Comparison of ENCODE assay signal across 8 cellular contexts in the genomic region with DNA sequence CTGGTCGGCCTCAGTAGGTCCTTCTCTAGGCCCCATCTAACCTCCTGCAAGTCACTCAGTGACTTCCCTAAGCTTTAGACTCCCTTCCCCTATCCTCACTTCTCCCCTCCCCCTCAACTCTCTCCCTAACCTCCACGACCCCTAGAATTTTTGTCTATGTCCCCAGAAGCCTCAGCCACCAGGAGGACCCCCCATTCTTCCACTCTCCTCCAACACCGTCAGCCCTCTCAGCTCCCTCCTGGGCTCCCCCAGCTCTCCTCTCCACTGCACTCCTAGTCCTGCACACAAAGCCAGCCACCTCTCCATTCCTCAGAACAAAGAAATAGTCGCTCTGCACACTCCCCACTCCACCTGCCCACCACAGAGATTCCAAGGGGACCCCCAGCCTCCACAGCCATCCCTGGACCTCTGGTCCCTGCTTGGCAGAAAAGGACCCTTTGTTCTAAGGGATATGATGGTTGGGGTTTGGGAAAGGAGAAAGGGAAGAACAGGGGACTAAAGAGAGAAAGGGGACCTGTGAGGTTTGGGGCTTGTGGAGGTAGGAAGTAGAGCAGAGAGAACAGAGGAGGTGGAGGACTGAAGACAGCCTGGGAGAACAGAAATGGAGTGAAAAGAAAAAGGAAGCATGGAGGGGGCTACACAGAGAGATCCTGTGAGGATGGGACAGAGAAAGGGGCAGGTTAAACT. TPM values are rescaled to one million over a fixed set of nuclear protein-coding genes. Genes with fewer than 3 reads are reported as not detected.
A peak's percentile ranks its signal among the peaks of the same experiment; 100 is the strongest.
DNase-seq lines count a peak whose midpoint lies in the region; ATAC-seq, FAIRE-seq and TF ChIP-seq lines count a peak whose summit lies in the region.

No MANE protein-coding gene starts in this region.

- TF ChIP-seq RAD21 in GM12878 (IDR thresholded peaks at IDR 0.05; ENCODE audit: insufficient read depth, low read depth, low read length) = no peak

- DNase-seq in GM12878 (ENCODE audit: low read depth, low spot score) (no peak), kidney tubule cell (ENCODE audit: low spot score) (no peak), cortex of kidney (lab: John Stamatoyannopoulos, UW) (no peak), midbrain (lab: John Stamatoyannopoulos, UW) (no peak)
- no peak for DNase-seq in activated CD4-positive, CD25-positive, alpha-beta regulatory T cell (lab: John Stamatoyannopoulos, UW)

- ATAC-seq in GM12878 = no peak

- H3K36me3 ChIP-seq in ACC112 (ENCODE audit: insufficient read depth, low read length) (0 out of 2 replicates have a peak, but pooled peaks cover 5% of the 10 kb centered on the region), HUES48 (ENCODE audit: control insufficient read depth, insufficient read depth, low read length) (0 out of 2 replicates have a peak, but pooled peaks cover 4% of the 10 kb centered on the region), GM12878 (ENCODE audit: control insufficient read depth in 2 of 2, insufficient read depth in 2 of 2, low read length in 1 of 2) (peaks cover 0 to 2% of the 10 kb centered on the region in 2 experiments; a peak in 1 of 4 replicates)

- H3K9ac ChIP-seq in HUES48 (ENCODE audit: low read depth, low read length) (no peak overlapping the region), GM12878 (ENCODE audit: control insufficient read depth, insufficient read depth, low read length) (peak overlapping the region; percentile 95; the same call in 1 of the 2 replicates)

- no TSS peak for BruUV-seq in GM12878 (replicated peaks; lab: Mats Ljungman, UMichigan)

- H3K9me3 ChIP-seq in HUES48 (ENCODE audit: control insufficient read depth, insufficient read depth, low read length) = no peaks in the 10 kb centered on the region
- no peaks in the 10 kb centered on the region for H3K9me3 ChIP-seq in GM12878 (replicated peaks; ENCODE audit: control insufficient read depth, insufficient read depth, low read length)
- no peaks in the 10 kb centered on the region for H3K9me3 ChIP-seq in mononuclear cell (ENCODE audit: low read depth, low read length)

- FAIRE-seq in GM12878 (lab: Jason Lieb, UNC) = no peak

- peaks cover 88% of the 10 kb centered on the region for H3K79me2 ChIP-seq in ACC112 (ENCODE audit: control insufficient read depth, insufficient read depth, low read length, unreplicated experiment)
- peaks cover 97% of the 10 kb centered on the region for H3K79me2 ChIP-seq in GM12878 (ENCODE audit: control insufficient read depth, insufficient read depth, low read length)

- H3K4me2 ChIP-seq in GM12878 (ENCODE audit: control insufficient read depth, insufficient read depth) = peak overlapping the region; percentile 86

- RAD21 ChIA-PET in GM12878 (lab: Charles Lee; ENCODE audit: unreplicated experiment) = interaction anchor here (0.7 to 14.4 kb wide), 10 partner anchors 9 to 90 kb away, joined by 3 to 214 read pairs (median 44); partner anchors contain the start of genes KHDC4 and RXFP4

- H3K27ac ChIP-seq in ACC112 (ENCODE audit: low read depth, low read length) = no peak overlapping the region
- peak overlapping the region; percentile 58 for H3K27ac ChIP-seq in HUES48 (ENCODE audit: low read depth, low read length)
- H3K27ac ChIP-seq in GM12878 (ENCODE audit: control insufficient read depth, insufficient read depth) = peak overlapping the region; percentile 97

- no peak; the same call in none of the 2 replicates for TF ChIP-seq POLR2A in GM12878 (IDR thresholded peaks at IDR 0.05; ENCODE audit: low read depth, low read length)

- H3K4me1 ChIP-seq in ACC112 (ENCODE audit: control insufficient read depth, insufficient read depth, low read length, unreplicated experiment) = peaks cover 58% of the 10 kb centered on the region
- H3K4me1 ChIP-seq in HUES48 (ENCODE audit: control insufficient read depth, insufficient read depth, low read length) = peaks cover 55% of the 10 kb centered on the region
- peaks cover 26% of the 10 kb centered on the region for H3K4me1 ChIP-seq in GM12878 (ENCODE audit: control insufficient read depth, insufficient read depth, low read length)
- peaks cover 75% of the 10 kb centered on the region for H3K4me1 ChIP-seq in mononuclear cell (ENCODE audit: insufficient read depth, low read length)

- H2AFZ ChIP-seq in ACC112 (ENCODE audit: low read length, unreplicated experiment) (no peak overlapping the region), GM12878 (ENCODE audit: control insufficient read depth, low read depth, low read length) (no peak overlapping the region)

- CTCF ChIA-PET in GM12878 (lab: Yijun Ruan, JAX) = interaction anchor here (1.0 to 14.7 kb wide), 12 partner anchors 8 to 117 kb away, joined by 3 to 227 read pairs (median 8); partner anchors contain the start of gene RXFP4

- POLR2A ChIA-PET in GM12878 (lab: Charles Lee) = interaction anchor here (0.6 to 14.9 kb wide), 12 partner anchors 8 to 118 kb away, joined by 3 to 273 read pairs (median 4); partner anchors contain the start of genes GON4L, KHDC4 and RXFP4

- 0% methylated on average over 4 of the region's 4 CpGs for WGBS in GM12878 (ENCODE audit: insufficient coverage, insufficient replicate concordance, low lambda C conversion rate, missing lambda C conversion rate)

- H3K4me3 ChIP-seq in ACC112 (ENCODE audit: low read depth, low read length) (peak overlapping the region; percentile 82), HUES48 (ENCODE audit: low read depth, low read length) (peak overlapping the region; percentile 85), GM12878 (peak overlapping the region; percentile 100), mononuclear cell (ENCODE audit: low read length) (peak overlapping the region; percentile 89)

- no peak for TF ChIP-seq CTCF in GM12878 (IDR thresholded peaks at IDR 0.05 in 2 of 3, conservative IDR thresholded peaks at IDR 0.05 in 1 of 3; ENCODE audit: control insufficient read depth in 2 of 3, extremely low read depth in 1 of 3, insufficient read depth in 1 of 3, low read depth in 3 of 3, low read length in 3 of 3)

- peaks cover 4% of the 10 kb centered on the region; the same call in 1 of the 2 replicates for H4K20me1 ChIP-seq in GM12878 (ENCODE audit: control insufficient read depth, insufficient read depth)

- SMC1A ChIA-PET in GM12878 (lab: Charles Lee; ENCODE audit: uncharacterized antibody, unreplicated experiment) = interaction anchor here (0.6 to 16.7 kb wide), 13 partner anchors 8 to 89 kb away, joined by 3 to 229 read pairs (median 7); partner anchors contain the start of genes KHDC4 and RXFP4

- no peaks in the 10 kb centered on the region for H3K27me3 ChIP-seq in ACC112 (ENCODE audit: insufficient read depth, low read length)
- no peaks in the 10 kb centered on the region for H3K27me3 ChIP-seq in HUES48 (ENCODE audit: control insufficient read depth, insufficient read depth, low read length)
- no peaks in the 10 kb centered on the region for H3K27me3 ChIP-seq in GM12878 (replicated peaks in 1 of 2; ENCODE audit: control insufficient read depth in 2 of 2, insufficient read depth in 2 of 2, low read length in 1 of 2)
- H3K27me3 ChIP-seq in mononuclear cell (ENCODE audit: insufficient read depth, low read length) = no peaks in the 10 kb centered on the region

- intact Hi-C loops in GM12878 (cut with micrococcal nuclease; ENCODE audit: unreplicated experiment) = loop anchor here (2.0 to 5.0 kb wide), 3 partner anchors 17 to 77 kb away; partner anchors contain the start of genes LAMTOR2 and UBQLN4

- in situ Hi-C loops in GM12878 (cut with MboI) = no loop called here

- TF ChIP-seq EP300 in GM12878 (IDR thresholded peaks at IDR 0.05; ENCODE audit: borderline replicate concordance in 1 of 2, control insufficient read depth in 1 of 2, low read depth in 2 of 2, low read length in 2 of 2) = no peak

RNA-seq across cellular contexts. Expression of gene ARHGEF2, which starts 2.8 kb away (rescaled TPM):
- total RNA-seq in GM12878 (2013; cell fraction: nucleolus; rRNA removed) = 184 and 208 TPM in 2 replicates
- 71.2 and 84.4 TPM in 2 replicates for total RNA-seq in GM12878 (2014; rRNA removed)
- 40.4 and 44.9 TPM in 2 replicates for total RNA-seq in GM12878 (2014; rRNA removed; fragmentation: Illumina TruSeq; extraction: Trizol)
- 113 and 116 TPM in 2 replicates for total RNA-seq in GM12878 (2021)
- polyA plus RNA-seq in GM12878 (2011; ENCODE audit: low read depth) = 23.2 TPM
- 48.7 and 88.1 TPM in 2 replicates for polyA plus RNA-seq in GM12878 (2011; rRNA removed)
- 48.3 and 60.5 TPM in 2 replicates for polyA plus RNA-seq in GM12878 (2011; cell fraction: cytosol; rRNA removed)
- polyA plus RNA-seq in GM12878 (2011; cell fraction: nucleus; rRNA removed) = 206 and 248 TPM in 2 replicates
- polyA plus RNA-seq in GM12878 (2012) = 53.2 and 56.8 TPM in 2 replicates
- polyA plus RNA-seq in GM12878 (2014; fragmentation: Illumina TruSeq; extraction: Trizol) = 64.4 and 80.8 TPM in 2 replicates
- 10 to 100 TPM in 1 of 2 experiments, 1 to 10 TPM in 1; 8.1 to 10.6 TPM for polyA plus RNA-seq in GM12878 (2014; fragmentation: Nextera tagmentation; extraction: Ambion mirVana)
- polyA plus RNA-seq in GM12878 (2014; rRNA removed) = 87.0 and 89.9 TPM in 2 replicates
- 10 to 100 TPM; 57.1 to 58.9 TPM for polyA plus RNA-seq in GM12878 (2016; fragmentation: Nextera tagmentation; extraction: Ambion mirVana)
- 109 and 114 TPM in 2 replicates for polyA minus RNA-seq in GM12878 (2011; rRNA and poly(A)+ RNA removed)
- 29.7 and 31.8 TPM in 2 replicates for polyA minus RNA-seq in GM12878 (2011; cell fraction: cytosol; rRNA and poly(A)+ RNA removed)
- 67.3 and 125 TPM in 2 replicates for polyA minus RNA-seq in GM12878 (2011; cell fraction: nucleus; rRNA and poly(A)+ RNA removed)
- total RNA-seq in mononuclear cell = 149 TPM

RNA-seq across cellular contexts. Expression of gene RXFP4, which starts 34.1 kb away (rescaled TPM):
- 0.56 TPM in 1 of 2 replicates, not detected in the other for total RNA-seq in GM12878 (2013; cell fraction: nucleolus; rRNA removed)
- total RNA-seq in GM12878 (2014; rRNA removed) = 0.40 TPM in 1 of 2 replicates, not detected in the other
- total RNA-seq in GM12878 (2014; rRNA removed; fragmentation: Illumina TruSeq; extraction: Trizol) = not detected in 2 replicates
- total RNA-seq in GM12878 (2021) = not detected in 2 replicates
- not detected for polyA plus RNA-seq in GM12878 (2011; ENCODE audit: low read depth)
- polyA plus RNA-seq in GM12878 (2011; rRNA removed) = not detected in 2 replicates
- 0.04 and 0.05 TPM in 2 replicates for polyA plus RNA-seq in GM12878 (2011; cell fraction: cytosol; rRNA removed)
- polyA plus RNA-seq in GM12878 (2011; cell fraction: nucleus; rRNA removed) = 0.10 and 0.12 TPM in 2 replicates
- 0.11 and 0.12 TPM in 2 replicates for polyA plus RNA-seq in GM12878 (2012)
- not detected in 2 replicates for polyA plus RNA-seq in GM12878 (2014; fragmentation: Illumina TruSeq; extraction: Trizol)
- not detected for polyA plus RNA-seq in GM12878 (2014; fragmentation: Nextera tagmentation; extraction: Ambion mirVana)
- 0.10 and 0.16 TPM in 2 replicates for polyA plus RNA-seq in GM12878 (2014; rRNA removed)
- polyA plus RNA-seq in GM12878 (2016; fragmentation: Nextera tagmentation; extraction: Ambion mirVana) = under 1 TPM in 1 of 2 experiments, not detected in 1; 0.39 TPM
- polyA minus RNA-seq in GM12878 (2011; rRNA and poly(A)+ RNA removed) = 0.62 TPM in 1 of 2 replicates, not detected in the other
- polyA minus RNA-seq in GM12878 (2011; cell fraction: cytosol; rRNA and poly(A)+ RNA removed) = not detected in 2 replicates
- polyA minus RNA-seq in GM12878 (2011; cell fraction: nucleus; rRNA and poly(A)+ RNA removed) = 0.67 and 1.1 TPM in 2 replicates
- not detected for total RNA-seq in mononuclear cell

RNA-seq across cellular contexts. Expression of gene KHDC4, which starts 41.3 kb away (rescaled TPM):
- 216 and 221 TPM in 2 replicates for total RNA-seq in GM12878 (2013; cell fraction: nucleolus; rRNA removed)
- total RNA-seq in GM12878 (2014; rRNA removed) (40.8 and 42.1 TPM in 2 replicates), GM12878 (2014; rRNA removed; fragmentation: Illumina TruSeq; extraction: Trizol) (42.8 and 44.4 TPM in 2 replicates), GM12878 (2021) (40.5 and 41.1 TPM in 2 replicates), mononuclear cell (38.1 TPM)
- polyA plus RNA-seq in GM12878 (2011; ENCODE audit: low read depth) = 33.9 TPM
- polyA plus RNA-seq in GM12878 (2011; rRNA removed) (109 and 120 TPM in 2 replicates), GM12878 (2014; fragmentation: Illumina TruSeq; extraction: Trizol) (47.8 and 62.4 TPM in 2 replicates), GM12878 (2014; fragmentation: Nextera tagmentation; extraction: Ambion mirVana) (10 to 100 TPM; 11.7 to 15.1 TPM), GM12878 (2014; rRNA removed) (58.2 and 70.5 TPM in 2 replicates), GM12878 (2016; fragmentation: Nextera tagmentation; extraction: Ambion mirVana) (10 to 100 TPM; 39.5 to 46.9 TPM)
- polyA plus RNA-seq in GM12878 (2011; cell fraction: cytosol; rRNA removed) = 83.7 and 84.8 TPM in 2 replicates
- polyA plus RNA-seq in GM12878 (2011; cell fraction: nucleus; rRNA removed) = 141 and 162 TPM in 2 replicates
- polyA plus RNA-seq in GM12878 (2012) = 33.4 and 38.1 TPM in 2 replicates
- polyA minus RNA-seq in GM12878 (2011; rRNA and poly(A)+ RNA removed) = 90.9 and 110 TPM in 2 replicates
- polyA minus RNA-seq in GM12878 (2011; cell fraction: cytosol; rRNA and poly(A)+ RNA removed) = 37.3 and 41.2 TPM in 2 replicates
- 77.4 and 88.9 TPM in 2 replicates for polyA minus RNA-seq in GM12878 (2011; cell fraction: nucleus; rRNA and poly(A)+ RNA removed)

RNA-seq across cellular contexts. Expression of gene SSR2, which starts 45.2 kb away (rescaled TPM):
- 117 and 134 TPM in 2 replicates for total RNA-seq in GM12878 (2013; cell fraction: nucleolus; rRNA removed)
- total RNA-seq in GM12878 (2014; rRNA removed) (304 and 309 TPM in 2 replicates), GM12878 (2014; rRNA removed; fragmentation: Illumina TruSeq; extraction: Trizol) (253 and 257 TPM in 2 replicates), GM12878 (2021) (207 and 208 TPM in 2 replicates), mononuclear cell (403 TPM)
- polyA plus RNA-seq in GM12878 (2011; ENCODE audit: low read depth) = 419 TPM
- polyA plus RNA-seq in GM12878 (2011; rRNA removed) (434 and 553 TPM in 2 replicates), GM12878 (2014; fragmentation: Illumina TruSeq; extraction: Trizol) (443 and 504 TPM in 2 replicates), GM12878 (2014; fragmentation: Nextera tagmentation; extraction: Ambion mirVana) (100 to 1,000 TPM; 395 to 407 TPM), GM12878 (2014; rRNA removed) (300 and 320 TPM in 2 replicates), GM12878 (2016; fragmentation: Nextera tagmentation; extraction: Ambion mirVana) (100 to 1,000 TPM; 226 to 238 TPM)
- 648 and 1,046 TPM in 2 replicates for polyA plus RNA-seq in GM12878 (2011; cell fraction: cytosol; rRNA removed)
- polyA plus RNA-seq in GM12878 (2011; cell fraction: nucleus; rRNA removed) = 186 and 215 TPM in 2 replicates
- polyA plus RNA-seq in GM12878 (2012) = 316 TPM in 2 replicates
- 366 and 382 TPM in 2 replicates for polyA minus RNA-seq in GM12878 (2011; rRNA and poly(A)+ RNA removed)
- 76.2 and 86.9 TPM in 2 replicates for polyA minus RNA-seq in GM12878 (2011; cell fraction: cytosol; rRNA and poly(A)+ RNA removed)
- polyA minus RNA-seq in GM12878 (2011; cell fraction: nucleus; rRNA and poly(A)+ RNA removed) = 32.3 and 40.9 TPM in 2 replicates
